Comparison of ENCODE assay signal across 9 cellular contexts in the genomic region with DNA sequence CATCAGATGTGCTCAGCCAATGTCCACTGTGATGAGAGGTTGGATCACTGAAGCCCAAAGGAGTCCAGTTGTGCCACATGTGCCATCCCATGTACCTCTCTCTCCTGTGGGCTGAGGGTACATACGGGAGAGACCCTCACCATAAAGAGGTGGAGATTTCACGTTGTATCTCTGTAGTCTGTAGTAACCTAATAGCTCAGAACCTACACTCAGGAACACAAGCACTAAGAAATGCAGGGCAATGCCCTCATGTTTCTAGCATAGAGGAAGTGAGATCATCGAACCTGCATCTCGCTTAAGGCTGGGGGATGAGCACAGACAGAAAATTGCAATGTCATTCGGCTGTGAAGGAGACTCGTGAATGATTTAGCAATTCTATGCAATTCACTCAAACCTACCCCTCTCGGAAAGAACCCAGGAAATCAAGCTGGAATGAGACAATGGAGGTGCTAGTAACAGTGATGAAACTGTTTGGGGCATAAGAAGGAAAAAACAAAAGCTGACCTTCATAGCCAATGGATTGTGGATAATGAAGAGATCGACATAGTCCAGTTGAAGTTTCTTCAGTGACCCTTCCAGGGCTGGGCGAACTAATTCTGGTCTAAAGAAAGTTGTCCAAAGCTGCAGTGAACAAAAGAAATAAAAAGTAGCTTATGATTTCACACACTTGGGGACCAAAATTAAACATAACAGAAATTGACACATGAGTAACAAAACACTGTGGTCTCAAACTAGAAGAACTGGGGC.
A peak's percentile ranks its signal among the peaks of the same experiment; 100 is the strongest.
DNase-seq lines count a peak whose midpoint lies in the region; ATAC-seq and TF ChIP-seq lines count a peak whose summit lies in the region.
"Had no signal": no experiment of that assay in that cellular context is flagged by ENCODE, and none has a peak within 500 bp of the region (broad histone marks: within the 10 kb centered on the region; RNA-seq: fewer than 3 reads in every experiment).

No MANE protein-coding gene starts in this region.

- no peaks in the 10 kb centered on the region for H3K9me3 Mint-ChIP-seq in dendritic cell treated with granulocyte-macrophage colony-stimulating factor and Interleukin-4, amounts not matched to agents 40 ng/mL and 50 ng/mL, for 4 days
- peaks cover 3% of the 10 kb centered on the region for H3K9me3 Mint-ChIP-seq in stimulated activated memory B cell treated with anti-CD40 and anti-IgM and Interleukin-4, amounts not matched to agents 10 μg/mL and 1 μg/mL and 100 μg/mL, for 72 hours

- H3K4me1 ChIP-seq in uterus = no peaks in the 10 kb centered on the region

- H3K27me3 ChIP-seq in uterus = no peaks in the 10 kb centered on the region

- intact Hi-C loops in dendritic cell treated with granulocyte-macrophage colony-stimulating factor and Interleukin-4, amounts not matched to agents 40 ng/mL and 50 ng/mL, for 4 days (cut with micrococcal nuclease) = loop anchor here (5.0 to 10.0 kb wide), 2 partner anchors 192 to 460 kb away; a partner anchor contains a TSS
- intact Hi-C loops in uterus (cut with DNase I; ENCODE audit: low total_unique reads) = no loop called here

- H3K27ac ChIP-seq in uterus = no peak overlapping the region

- no peaks in the 10 kb centered on the region for H3K9me3 ChIP-seq in uterus

- no peaks in the 10 kb centered on the region for H3K36me3 Mint-ChIP-seq in dendritic cell treated with granulocyte-macrophage colony-stimulating factor and Interleukin-4, amounts not matched to agents 40 ng/mL and 50 ng/mL, for 4 days (ENCODE audit: low read depth)
- no peaks in the 10 kb centered on the region for H3K36me3 Mint-ChIP-seq in stimulated activated memory B cell treated with anti-CD40 and anti-IgM and Interleukin-4, amounts not matched to agents 10 μg/mL and 1 μg/mL and 100 μg/mL, for 72 hours
- H3K36me3 Mint-ChIP-seq: brain had no signal

- no peak overlapping the region for H3K4me3 ChIP-seq in AG10803 (ENCODE audit: low read length)
- no peak overlapping the region for H3K4me3 ChIP-seq in NB4 (ENCODE audit: low read depth, low read length)
- H3K4me3 ChIP-seq in uterus = no peak overlapping the region

- peak overlapping the region; percentile 7 for H3K4me3 Mint-ChIP-seq in dendritic cell treated with granulocyte-macrophage colony-stimulating factor and Interleukin-4, amounts not matched to agents 40 ng/mL and 50 ng/mL, for 4 days
- H3K4me3 Mint-ChIP-seq in stimulated activated memory B cell treated with anti-CD40 and anti-IgM and Interleukin-4, amounts not matched to agents 10 μg/mL and 1 μg/mL and 100 μg/mL, for 72 hours = no peak overlapping the region
- H3K4me3 Mint-ChIP-seq: brain had no signal

- DNase-seq in AG10803 (ENCODE audit: low read depth) (peak; percentile 79), NB4 (ENCODE audit: low read depth) (peak; percentile 86), NCI-H1436 (lab: John Stamatoyannopoulos, UW) (no peak), SW 1271 (lab: John Stamatoyannopoulos, UW) (no peak), uterus (no peak)

- H3K27ac Mint-ChIP-seq in dendritic cell treated with granulocyte-macrophage colony-stimulating factor and Interleukin-4, amounts not matched to agents 40 ng/mL and 50 ng/mL, for 4 days = peak overlapping the region; percentile 86
- H3K27ac Mint-ChIP-seq in stimulated activated memory B cell treated with anti-CD40 and anti-IgM and Interleukin-4, amounts not matched to agents 10 μg/mL and 1 μg/mL and 100 μg/mL, for 72 hours = no peak overlapping the region
- H3K27ac Mint-ChIP-seq: brain had no signal

- peak; percentile 72 for ATAC-seq in GM19452 (IDR thresholded peaks at IDR 0.05; ENCODE audit: unreplicated experiment)
- ATAC-seq in stimulated activated memory B cell treated with anti-CD40 and anti-IgM and Interleukin-4, amounts not matched to agents 10 μg/mL and 1 μg/mL and 100 μg/mL, for 72 hours = peak; percentile 31

- peaks cover 47% of the 10 kb centered on the region for H3K4me1 Mint-ChIP-seq in dendritic cell treated with granulocyte-macrophage colony-stimulating factor and Interleukin-4, amounts not matched to agents 40 ng/mL and 50 ng/mL, for 4 days (ENCODE audit: low read depth)
- H3K4me1 Mint-ChIP-seq in stimulated activated memory B cell treated with anti-CD40 and anti-IgM and Interleukin-4, amounts not matched to agents 10 μg/mL and 1 μg/mL and 100 μg/mL, for 72 hours = no peaks in the 10 kb centered on the region

- no peaks in the 10 kb centered on the region for H3K27me3 Mint-ChIP-seq in dendritic cell treated with granulocyte-macrophage colony-stimulating factor and Interleukin-4, amounts not matched to agents 40 ng/mL and 50 ng/mL, for 4 days
- peaks cover 45% of the 10 kb centered on the region for H3K27me3 Mint-ChIP-seq in stimulated activated memory B cell treated with anti-CD40 and anti-IgM and Interleukin-4, amounts not matched to agents 10 μg/mL and 1 μg/mL and 100 μg/mL, for 72 hours

- no peaks in the 10 kb centered on the region for H3K36me3 ChIP-seq in uterus

- no peak for TF ChIP-seq POLR2A in NB4 (IDR thresholded peaks at IDR 0.05; ENCODE audit: extremely low read depth, insufficient read length)
- no peak for TF ChIP-seq POLR2A in uterus (IDR thresholded peaks at IDR 0.05)

- TF ChIP-seq CTCF in AG10803 (conservative IDR thresholded peaks at IDR 0.05; ENCODE audit: low read length) (no peak), NB4 (IDR thresholded peaks at IDR 0.05; ENCODE audit: low read depth, low read length) (no peak), uterus (IDR thresholded peaks at IDR 0.05) (no peak)

Comparison
In these comparisons a context has a peak if more than half of its experiments do, and no peak if none do; other contexts are left out.
1. DNase-seq: peak in AG10803 (single experiment) and NB4 (single experiment); none in NCI-H1436 (single experiment), SW 1271 (0 of 2) and uterus (0 of 2).